Comparison of ENCODE assay signal across 21 cellular contexts in genomic region chr17:14575349-14575966, GRCh38.
DNase-seq lines count a peak whose midpoint lies in the region; ATAC-seq and TF ChIP-seq lines count a peak whose summit lies in the region.
"Had no signal": no experiment of that assay in that cellular context is flagged by ENCODE, and none has a peak within 500 bp of the region (broad histone marks: within the 10 kb centered on the region; RNA-seq: fewer than 3 reads in every experiment).

No MANE protein-coding gene starts in this region.

- ATAC-seq in left lobe of liver, result peak; percentile 28
- no peak for ATAC-seq in HG03460 (IDR thresholded peaks at IDR 0.05; ENCODE audit: unreplicated experiment)
- no peak for ATAC-seq in HG02798 (IDR thresholded peaks at IDR 0.05; ENCODE audit: poor library complexity, unreplicated experiment)
- no peak for ATAC-seq in SK-N-SH treated with all-trans-retinoic acid at 6 μM for 48 hours
- ATAC-seq: Panc1; stimulated activated memory B cell treated with anti-CD40 and anti-IgM and Interleukin-4, amounts not matched to agents 10 μg/mL and 1 μg/mL and 100 μg/mL, for 72 hours had no signal

- H3K27ac Mint-ChIP-seq in type B pancreatic cell, result peak overlapping the region; percentile 76
- H3K27ac Mint-ChIP-seq: neural progenitor cell; stimulated activated memory B cell treated with anti-CD40 and anti-IgM and Interleukin-4, amounts not matched to agents 10 μg/mL and 1 μg/mL and 100 μg/mL, for 72 hours had no signal

- DNase-seq in EL (peak; percentile 47), choroid plexus epithelial cell (ENCODE audit: low read depth) (peak; percentile 85), left lobe of liver (ENCODE audit: low spot score) (no peak), type B pancreatic cell (ENCODE audit: extremely low spot score, unreplicated experiment) (no peak)
- DNase-seq: activated CD4-positive, alpha-beta T cell treated with anti-CD3 and anti-CD28 coated beads, Interleukin-2, amount 50 U/mL, for 48 hours; activated naive CD4-positive, alpha-beta T cell treated with Interleukin-2 at 50 U/mL for 16 hours; activated T-cell treated with anti-CD3 and anti-CD28 coated beads, Interleukin-2, amount 50 U/mL, for 1 hour; H7; hypothalamus; kidney; NCI-H1930; NCI-H345; stimulated activated CD4-positive, alpha-beta T cell treated with anti-CD3 and anti-CD28 coated beads, Interleukin-15, amount 100 ng/mL, for 24 hours; WERI-Rb-1 had no signal

- peaks cover 20% of the 10 kb centered on the region for H3K4me1 Mint-ChIP-seq in type B pancreatic cell (ENCODE audit: unreplicated experiment)

- peaks cover 8% of the 10 kb centered on the region for H3K9me3 Mint-ChIP-seq in type B pancreatic cell

- H3K4me3 Mint-ChIP-seq in type B pancreatic cell, result peak overlapping the region; percentile 3
- H3K4me3 Mint-ChIP-seq: neural progenitor cell; stimulated activated memory B cell treated with anti-CD40 and anti-IgM and Interleukin-4, amounts not matched to agents 10 μg/mL and 1 μg/mL and 100 μg/mL, for 72 hours had no signal

- H3K4me3 ChIP-seq in choroid plexus epithelial cell (ENCODE audit: low read depth, low read length), result no peak overlapping the region
- H3K4me3 ChIP-seq: neural progenitor cell, SJSA1 had no signal

- no peak for TF ChIP-seq CTCF in choroid plexus epithelial cell (conservative IDR thresholded peaks at IDR 0.05; ENCODE audit: low read depth, low read length)
- no peak for TF ChIP-seq CTCF in type B pancreatic cell (conservative IDR thresholded peaks at IDR 0.05)

- peaks cover 9% of the 10 kb centered on the region for H3K27me3 Mint-ChIP-seq in type B pancreatic cell

- no peaks in the 10 kb centered on the region for H3K36me3 Mint-ChIP-seq in type B pancreatic cell
- H3K36me3 Mint-ChIP-seq: neural progenitor cell; stimulated activated memory B cell treated with anti-CD40 and anti-IgM and Interleukin-4, amounts not matched to agents 10 μg/mL and 1 μg/mL and 100 μg/mL, for 72 hours had no signal

TF ChIP-seq in SK-N-SH treated with all-trans-retinoic acid at 6 μM for 48 hours, 23 proteins besides CTCF, POLR2A, EP300 and RAD21:
- TF ChIP-seq ISL1 (CRISPR knock-in tag; IDR thresholded peaks at IDR 0.05) (no peak), SNAI2 (CRISPR knock-in tag; IDR thresholded peaks at IDR 0.05) (no peak), ZFP30 (CRISPR knock-in tag; IDR thresholded peaks at IDR 0.05) (no peak), BACH2 (CRISPR knock-in tag; IDR thresholded peaks at IDR 0.05; ENCODE audit: borderline replicate concordance) (no peak), GLIS3 (CRISPR knock-in tag; IDR thresholded peaks at IDR 0.05) (no peak), PPARA (CRISPR knock-in tag; IDR thresholded peaks at IDR 0.05; ENCODE audit: borderline replicate concordance) (no peak)
- TF ChIP-seq, protein P1, sequence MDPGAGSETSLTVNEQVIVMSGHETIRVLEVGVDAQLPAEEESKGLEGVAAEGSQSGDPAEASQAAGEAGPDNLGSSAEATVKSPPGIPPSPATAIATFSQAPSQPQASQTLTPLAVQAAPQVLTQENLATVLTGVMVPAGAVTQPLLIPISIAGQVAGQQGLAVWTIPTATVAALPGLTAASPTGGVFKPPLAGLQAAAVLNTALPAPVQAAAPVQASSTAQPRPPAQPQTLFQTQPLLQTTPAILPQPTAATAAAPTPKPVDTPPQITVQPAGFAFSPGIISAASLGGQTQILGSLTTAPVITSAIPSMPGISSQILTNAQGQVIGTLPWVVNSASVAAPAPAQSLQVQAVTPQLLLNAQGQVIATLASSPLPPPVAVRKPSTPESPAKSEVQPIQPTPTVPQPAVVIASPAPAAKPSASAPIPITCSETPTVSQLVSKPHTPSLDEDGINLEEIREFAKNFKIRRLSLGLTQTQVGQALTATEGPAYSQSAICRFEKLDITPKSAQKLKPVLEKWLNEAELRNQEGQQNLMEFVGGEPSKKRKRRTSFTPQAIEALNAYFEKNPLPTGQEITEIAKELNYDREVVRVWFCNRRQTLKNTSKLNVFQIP (CRISPR knock-in tag; IDR thresholded peaks at IDR 0.05; ENCODE audit: borderline replicate concordance, low read depth), result no peak
- TF ChIP-seq, protein P2, sequence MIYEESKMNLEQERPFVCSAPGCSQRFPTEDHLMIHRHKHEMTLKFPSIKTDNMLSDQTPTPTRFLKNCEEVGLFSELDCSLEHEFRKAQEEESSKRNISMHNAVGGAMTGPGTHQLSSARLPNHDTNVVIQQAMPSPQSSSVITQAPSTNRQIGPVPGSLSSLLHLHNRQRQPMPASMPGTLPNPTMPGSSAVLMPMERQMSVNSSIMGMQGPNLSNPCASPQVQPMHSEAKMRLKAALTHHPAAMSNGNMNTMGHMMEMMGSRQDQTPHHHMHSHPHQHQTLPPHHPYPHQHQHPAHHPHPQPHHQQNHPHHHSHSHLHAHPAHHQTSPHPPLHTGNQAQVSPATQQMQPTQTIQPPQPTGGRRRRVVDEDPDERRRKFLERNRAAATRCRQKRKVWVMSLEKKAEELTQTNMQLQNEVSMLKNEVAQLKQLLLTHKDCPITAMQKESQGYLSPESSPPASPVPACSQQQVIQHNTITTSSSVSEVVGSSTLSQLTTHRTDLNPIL (CRISPR knock-in tag; IDR thresholded peaks at IDR 0.05; ENCODE audit: low read depth), result no peak

Comparison
In these comparisons a context has a peak if more than half of its experiments do, and no peak if none do; other contexts are left out.
1. DNase-seq: peak in EL (single experiment) and choroid plexus epithelial cell (single experiment); none in left lobe of liver (single experiment) and type B pancreatic cell (single experiment).